In the genomic region with DNA sequence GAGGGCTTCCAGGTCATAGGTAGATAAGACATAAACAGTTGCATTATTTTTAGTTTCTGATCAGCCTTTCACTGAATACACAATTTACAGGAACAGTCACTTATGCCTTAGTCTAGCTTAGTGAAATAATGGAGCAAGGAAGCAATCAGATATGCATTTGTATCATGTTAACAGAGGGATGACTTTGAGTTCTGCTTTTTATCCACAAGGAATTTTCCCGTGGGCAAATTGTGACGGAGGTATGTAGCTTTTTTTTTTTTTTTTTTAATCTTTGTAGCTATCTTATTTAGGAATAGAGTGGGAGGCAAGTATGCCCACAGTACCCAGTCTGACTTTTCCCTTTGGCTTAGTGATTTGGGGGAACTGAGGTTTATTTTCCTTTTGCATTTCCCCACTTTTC, we compare ENCODE assay signal across 1 cellular context.
TF ChIP-seq lines count a peak whose summit lies in the region.

No MANE protein-coding gene starts in this region.

TF ChIP-seq in IMR-90, 13 proteins besides CTCF, POLR2A, EP300 and RAD21:
- TF ChIP-seq NFE2L2 (IDR thresholded peaks at IDR 0.05; ENCODE audit: low read depth, low read length) = no peak
- no peak for TF ChIP-seq SMC3 (IDR thresholded peaks at IDR 0.05; ENCODE audit: low read depth, low read length)
- TF ChIP-seq FOS (IDR thresholded peaks at IDR 0.05; ENCODE audit: low read depth, low read length) = no peak
- TF ChIP-seq RFX5 (IDR thresholded peaks at IDR 0.05; ENCODE audit: low read depth, low read length) = no peak
- TF ChIP-seq, protein P1, sequence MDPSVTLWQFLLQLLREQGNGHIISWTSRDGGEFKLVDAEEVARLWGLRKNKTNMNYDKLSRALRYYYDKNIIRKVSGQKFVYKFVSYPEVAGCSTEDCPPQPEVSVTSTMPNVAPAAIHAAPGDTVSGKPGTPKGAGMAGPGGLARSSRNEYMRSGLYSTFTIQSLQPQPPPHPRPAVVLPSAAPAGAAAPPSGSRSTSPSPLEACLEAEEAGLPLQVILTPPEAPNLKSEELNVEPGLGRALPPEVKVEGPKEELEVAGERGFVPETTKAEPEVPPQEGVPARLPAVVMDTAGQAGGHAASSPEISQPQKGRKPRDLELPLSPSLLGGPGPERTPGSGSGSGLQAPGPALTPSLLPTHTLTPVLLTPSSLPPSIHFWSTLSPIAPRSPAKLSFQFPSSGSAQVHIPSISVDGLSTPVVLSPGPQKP (IDR thresholded peaks at IDR 0.05; ENCODE audit: borderline replicate concordance, low read depth, low read length) = no peak
- no peak for TF ChIP-seq MAZ (IDR thresholded peaks at IDR 0.05; ENCODE audit: borderline replicate concordance, low read depth, low read length)
- no peak for TF ChIP-seq CEBPB (IDR thresholded peaks at IDR 0.05; ENCODE audit: low read depth, low read length)
- no peak for TF ChIP-seq RCOR1 (IDR thresholded peaks at IDR 0.05; ENCODE audit: insufficient replicate concordance, low read length)
- TF ChIP-seq MXI1 (IDR thresholded peaks at IDR 0.05; ENCODE audit: borderline replicate concordance, low read depth, low read length) = no peak
- no peak for TF ChIP-seq USF2 (IDR thresholded peaks at IDR 0.05; ENCODE audit: low read depth, low read length)
- TF ChIP-seq CHD1 (IDR thresholded peaks at IDR 0.05; ENCODE audit: low read depth, low read length) = no peak
- no peak for TF ChIP-seq BHLHE40 (IDR thresholded peaks at IDR 0.05; ENCODE audit: low read depth, low read length)
- TF ChIP-seq MAFK (IDR thresholded peaks at IDR 0.05; ENCODE audit: low read depth, low read length) = no peak
TF ChIP-seq in IMR-90: peak in this region for 0.
